ENCODE assay signal across 1 cellular context in the genomic region with DNA sequence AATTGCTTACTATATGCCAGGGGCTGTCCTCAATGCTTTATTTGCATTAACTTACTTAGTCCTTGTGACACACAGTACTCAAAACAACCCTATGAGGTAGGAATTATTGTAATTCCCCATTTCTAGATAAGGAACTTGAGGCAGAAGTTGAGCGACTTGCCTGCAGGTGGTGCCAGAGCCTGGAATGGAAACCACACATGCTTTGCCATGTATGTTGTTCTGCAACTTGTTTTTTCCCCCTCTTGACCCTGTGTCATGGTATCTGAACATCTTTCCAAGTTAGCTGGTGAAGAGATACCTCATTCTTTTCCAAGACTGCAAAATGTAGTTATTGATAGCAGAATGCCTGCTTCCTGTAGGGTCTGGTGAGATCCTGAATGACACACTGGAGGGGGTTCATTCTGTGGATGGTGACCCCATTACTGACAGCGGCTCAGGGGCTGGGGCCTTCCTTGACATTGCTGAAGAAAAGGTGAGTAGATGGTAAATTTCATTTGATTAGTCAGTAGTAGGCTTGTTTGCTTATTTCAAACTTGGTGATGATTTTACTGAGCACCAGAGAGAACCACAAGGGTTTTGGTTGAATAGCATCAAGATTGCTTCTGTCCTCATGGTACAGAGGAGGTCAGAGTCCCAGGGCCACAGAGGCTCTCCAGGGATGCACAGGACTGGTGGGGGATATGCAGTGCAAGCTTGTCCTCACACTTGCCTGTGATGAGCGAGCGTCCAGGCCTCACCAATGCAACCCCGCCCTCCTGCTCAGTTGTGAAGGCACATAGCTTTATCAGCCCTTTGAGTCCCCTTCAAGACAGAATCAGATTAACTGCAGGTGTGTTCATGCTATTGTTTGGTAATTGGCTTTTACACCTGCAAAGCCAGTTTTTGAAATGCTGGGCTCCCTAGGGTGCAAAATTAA.
TF ChIP-seq lines count a peak whose summit lies in the region.

No MANE protein-coding gene starts in this region.

TF ChIP-seq in GM23338, 12 proteins besides CTCF, POLR2A, EP300 and RAD21 (continued from another document):
- TF ChIP-seq, protein P1, sequence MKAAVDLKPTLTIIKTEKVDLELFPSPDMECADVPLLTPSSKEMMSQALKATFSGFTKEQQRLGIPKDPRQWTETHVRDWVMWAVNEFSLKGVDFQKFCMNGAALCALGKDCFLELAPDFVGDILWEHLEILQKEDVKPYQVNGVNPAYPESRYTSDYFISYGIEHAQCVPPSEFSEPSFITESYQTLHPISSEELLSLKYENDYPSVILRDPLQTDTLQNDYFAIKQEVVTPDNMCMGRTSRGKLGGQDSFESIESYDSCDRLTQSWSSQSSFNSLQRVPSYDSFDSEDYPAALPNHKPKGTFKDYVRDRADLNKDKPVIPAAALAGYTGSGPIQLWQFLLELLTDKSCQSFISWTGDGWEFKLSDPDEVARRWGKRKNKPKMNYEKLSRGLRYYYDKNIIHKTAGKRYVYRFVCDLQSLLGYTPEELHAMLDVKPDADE (IDR thresholded peaks at IDR 0.05) = no peak
- TF ChIP-seq EZH2phosphoT487 (IDR thresholded peaks at IDR 0.05; ENCODE audit: unreplicated experiment) (no peak), CREB1 (CRISPR knock-in tag; IDR thresholded peaks at IDR 0.05; ENCODE audit: low read depth) (no peak), NANOG (IDR thresholded peaks at IDR 0.05; ENCODE audit: borderline replicate concordance) (no peak), ZNF114 (CRISPR knock-in tag; IDR thresholded peaks at IDR 0.05) (no peak), JUNB (IDR thresholded peaks at IDR 0.05; ENCODE audit: unreplicated experiment) (no peak), EZH2 (IDR thresholded peaks at IDR 0.05; ENCODE audit: low read depth, unreplicated experiment) (no peak), POLR2AphosphoS5 (IDR thresholded peaks at IDR 0.05; ENCODE audit: low read depth) (no peak)
- TF ChIP-seq, protein P2, sequence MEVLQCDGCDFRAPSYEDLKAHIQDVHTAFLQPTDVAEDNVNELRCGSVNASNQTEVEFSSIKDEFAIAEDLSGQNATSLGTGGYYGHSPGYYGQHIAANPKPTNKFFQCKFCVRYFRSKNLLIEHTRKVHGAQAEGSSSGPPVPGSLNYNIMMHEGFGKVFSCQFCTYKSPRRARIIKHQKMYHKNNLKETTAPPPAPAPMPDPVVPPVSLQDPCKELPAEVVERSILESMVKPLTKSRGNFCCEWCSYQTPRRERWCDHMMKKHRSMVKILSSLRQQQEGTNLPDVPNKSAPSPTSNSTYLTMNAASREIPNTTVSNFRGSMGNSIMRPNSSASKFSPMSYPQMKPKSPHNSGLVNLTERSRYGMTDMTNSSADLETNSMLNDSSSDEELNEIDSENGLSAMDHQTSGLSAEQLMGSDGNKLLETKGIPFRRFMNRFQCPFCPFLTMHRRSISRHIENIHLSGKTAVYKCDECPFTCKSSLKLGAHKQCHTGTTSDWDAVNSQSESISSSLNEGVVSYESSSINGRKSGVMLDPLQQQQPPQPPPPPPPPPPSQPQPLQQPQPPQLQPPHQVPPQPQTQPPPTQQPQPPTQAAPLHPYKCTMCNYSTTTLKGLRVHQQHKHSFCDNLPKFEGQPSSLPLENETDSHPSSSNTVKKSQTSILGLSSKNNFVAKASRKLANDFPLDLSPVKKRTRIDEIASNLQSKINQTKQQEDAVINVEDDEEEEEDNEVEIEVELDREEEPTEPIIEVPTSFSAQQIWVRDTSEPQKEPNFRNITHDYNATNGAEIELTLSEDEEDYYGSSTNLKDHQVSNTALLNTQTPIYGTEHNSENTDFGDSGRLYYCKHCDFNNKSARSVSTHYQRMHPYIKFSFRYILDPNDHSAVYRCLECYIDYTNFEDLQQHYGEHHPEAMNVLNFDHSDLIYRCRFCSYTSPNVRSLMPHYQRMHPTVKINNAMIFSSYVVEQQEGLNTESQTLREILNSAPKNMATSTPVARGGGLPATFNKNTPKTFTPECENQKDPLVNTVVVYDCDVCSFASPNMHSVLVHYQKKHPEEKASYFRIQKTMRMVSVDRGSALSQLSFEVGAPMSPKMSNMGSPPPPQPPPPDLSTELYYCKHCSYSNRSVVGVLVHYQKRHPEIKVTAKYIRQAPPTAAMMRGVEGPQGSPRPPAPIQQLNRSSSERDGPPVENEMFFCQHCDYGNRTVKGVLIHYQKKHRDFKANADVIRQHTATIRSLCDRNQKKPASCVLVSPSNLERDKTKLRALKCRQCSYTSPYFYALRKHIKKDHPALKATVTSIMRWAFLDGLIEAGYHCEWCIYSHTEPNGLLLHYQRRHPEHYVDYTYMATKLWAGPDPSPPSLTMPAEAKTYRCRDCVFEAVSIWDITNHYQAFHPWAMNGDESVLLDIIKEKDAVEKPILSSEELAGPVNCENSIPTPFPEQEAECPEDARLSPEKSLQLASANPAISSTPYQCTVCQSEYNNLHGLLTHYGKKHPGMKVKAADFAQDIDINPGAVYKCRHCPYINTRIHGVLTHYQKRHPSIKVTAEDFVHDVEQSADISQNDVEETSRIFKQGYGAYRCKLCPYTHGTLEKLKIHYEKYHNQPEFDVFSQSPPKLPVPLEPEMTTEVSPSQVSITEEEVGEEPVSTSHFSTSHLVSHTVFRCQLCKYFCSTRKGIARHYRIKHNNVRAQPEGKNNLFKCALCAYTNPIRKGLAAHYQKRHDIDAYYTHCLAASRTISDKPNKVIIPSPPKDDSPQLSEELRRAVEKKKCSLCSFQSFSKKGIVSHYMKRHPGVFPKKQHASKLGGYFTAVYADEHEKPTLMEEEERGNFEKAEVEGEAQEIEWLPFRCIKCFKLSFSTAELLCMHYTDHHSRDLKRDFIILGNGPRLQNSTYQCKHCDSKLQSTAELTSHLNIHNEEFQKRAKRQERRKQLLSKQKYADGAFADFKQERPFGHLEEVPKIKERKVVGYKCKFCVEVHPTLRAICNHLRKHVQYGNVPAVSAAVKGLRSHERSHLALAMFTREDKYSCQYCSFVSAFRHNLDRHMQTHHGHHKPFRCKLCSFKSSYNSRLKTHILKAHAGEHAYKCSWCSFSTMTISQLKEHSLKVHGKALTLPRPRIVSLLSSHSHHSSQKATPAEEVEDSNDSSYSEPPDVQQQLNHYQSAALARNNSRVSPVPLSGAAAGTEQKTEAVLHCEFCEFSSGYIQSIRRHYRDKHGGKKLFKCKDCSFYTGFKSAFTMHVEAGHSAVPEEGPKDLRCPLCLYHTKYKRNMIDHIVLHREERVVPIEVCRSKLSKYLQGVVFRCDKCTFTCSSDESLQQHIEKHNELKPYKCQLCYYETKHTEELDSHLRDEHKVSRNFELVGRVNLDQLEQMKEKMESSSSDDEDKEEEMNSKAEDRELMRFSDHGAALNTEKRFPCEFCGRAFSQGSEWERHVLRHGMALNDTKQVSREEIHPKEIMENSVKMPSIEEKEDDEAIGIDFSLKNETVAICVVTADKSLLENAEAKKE (CRISPR knock-in tag; IDR thresholded peaks at IDR 0.05) = no peak
TF ChIP-seq in GM23338: peak in this region for 0.
